In the genomic region with DNA sequence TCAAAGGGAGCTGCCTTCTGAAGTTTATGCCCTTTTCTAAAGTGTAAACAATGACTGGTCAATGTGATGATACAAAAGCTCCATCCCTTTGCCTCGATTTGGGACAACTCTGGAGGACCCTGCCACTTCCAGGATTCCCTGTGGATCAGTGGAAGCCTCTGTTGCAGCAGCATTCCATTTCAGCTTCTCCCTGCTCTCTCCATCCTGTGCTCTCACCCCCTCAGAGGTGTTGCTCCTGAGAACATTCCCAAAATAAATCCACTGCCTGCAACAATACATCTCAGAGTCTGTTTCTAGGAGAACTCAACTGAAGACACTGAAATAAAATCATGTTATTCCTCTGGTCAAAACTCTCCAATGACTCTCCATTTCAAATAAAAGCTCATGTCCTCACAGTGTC, we compare ENCODE assay signal across 20 cellular contexts.
A peak's percentile ranks its signal among the peaks of the same experiment; 100 is the strongest.
DNase-seq lines count a peak whose midpoint lies in the region; ATAC-seq lines count a peak whose summit lies in the region.
"Had no signal": no experiment of that assay in that cellular context is flagged by ENCODE, and none has a peak within 500 bp of the region (broad histone marks: within the 10 kb centered on the region; RNA-seq: fewer than 3 reads in every experiment).

No MANE protein-coding gene starts in this region.

- peak overlapping the region; percentile 48 for H3K27ac ChIP-seq in caudate nucleus (ENCODE audit: low read depth, low read length)
- no peak overlapping the region for H3K27ac ChIP-seq in CD4-positive, alpha-beta memory T cell (ENCODE audit: low read depth, low read length)
- H3K27ac ChIP-seq: BLaER1 treated with 17β-estradiol and CSF1 and Interleukin-3, amounts not matched to agents 10 nM and 100 nM; C4-2B had no signal

- H3K4me1 ChIP-seq in CD4-positive, alpha-beta memory T cell (ENCODE audit: insufficient read depth, low read length): no peaks in the 10 kb centered on the region

- DNase-seq in caudate nucleus (lab: John Stamatoyannopoulos, UW): peak in 8 of 61 donors; percentile 1 to 70 (median 20)
- peak; percentile 29 for DNase-seq in middle frontal gyrus (ENCODE audit: extremely low spot score, low spot score)
- DNase-seq in CD4-positive, alpha-beta memory T cell: no peak
- DNase-seq: 8988T; ACHN; CD4-positive, alpha-beta T cell; CD8-positive, alpha-beta memory T cell; COR-L47; DMS 273 treated with DMSO at 0.1 percent for 48 hours; DMS153; DMS53; DMS79; DND-41; GDM1 had no signal

- POLR2A ChIA-PET in CD4-positive, alpha-beta memory T cell (lab: Charles Lee; ENCODE audit: partially characterized antibody): no interaction called here

- no peak overlapping the region for H3K4me3 Mint-ChIP-seq in CD4-positive, alpha-beta memory T cell
- H3K4me3 Mint-ChIP-seq: B cell; CD4-positive, alpha-beta T cell; CD8-positive, alpha-beta memory T cell had no signal

- no peaks in the 10 kb centered on the region for H3K4me1 Mint-ChIP-seq in CD4-positive, alpha-beta memory T cell
- H3K4me1 Mint-ChIP-seq: B cell; CD8-positive, alpha-beta memory T cell had no signal

- H3K27ac Mint-ChIP-seq in CD4-positive, alpha-beta memory T cell: no peak overlapping the region
- H3K27ac Mint-ChIP-seq: B cell; CD4-positive, alpha-beta T cell; CD8-positive, alpha-beta memory T cell had no signal

- no peaks in the 10 kb centered on the region for H3K9me3 ChIP-seq in CD4-positive, alpha-beta memory T cell (ENCODE audit: control insufficient read depth in 1 of 2, low read length in 2 of 2)
- H3K9me3 ChIP-seq: BLaER1 treated with 17β-estradiol and CSF1 and Interleukin-3, amounts not matched to agents 10 nM and 100 nM had no signal

- H3K4me3 ChIP-seq in CD4-positive, alpha-beta memory T cell (ENCODE audit: low read length in 2 of 2): no peak overlapping the region
- H3K4me3 ChIP-seq: BLaER1 treated with 17β-estradiol and CSF1 and Interleukin-3, amounts not matched to agents 10 nM and 100 nM; GM12878 had no signal

- peaks cover 14 to 16% of the 10 kb centered on the region in 2 donors for H3K27me3 Mint-ChIP-seq in CD4-positive, alpha-beta memory T cell
- H3K27me3 Mint-ChIP-seq: B cell had no signal

- H3K36me3 Mint-ChIP-seq in CD4-positive, alpha-beta memory T cell: no peaks in the 10 kb centered on the region
- H3K36me3 Mint-ChIP-seq: CD8-positive, alpha-beta memory T cell had no signal

- H3K27me3 ChIP-seq in CD4-positive, alpha-beta memory T cell (ENCODE audit: insufficient read depth, low read length): no peaks in the 10 kb centered on the region
- H3K27me3 ChIP-seq: BLaER1 treated with 17β-estradiol and CSF1 and Interleukin-3, amounts not matched to agents 10 nM and 100 nM had no signal

- ATAC-seq in GM21390 (IDR thresholded peaks at IDR 0.05; ENCODE audit: unreplicated experiment) (no peak), GM19397 (IDR thresholded peaks at IDR 0.05; ENCODE audit: unreplicated experiment) (no peak)
- ATAC-seq: GM12878 had no signal

- H3K9me3 Mint-ChIP-seq in CD4-positive, alpha-beta memory T cell: no peaks in the 10 kb centered on the region
- H3K9me3 Mint-ChIP-seq: CD4-positive, alpha-beta T cell; CD8-positive, alpha-beta memory T cell had no signal

- CTCF ChIA-PET in CD4-positive, alpha-beta memory T cell (lab: Charles Lee; ENCODE audit: partially characterized antibody): no interaction called here

- H3K36me3 ChIP-seq in CD4-positive, alpha-beta memory T cell (ENCODE audit: insufficient read depth, low read length): no peaks in the 10 kb centered on the region
- H3K36me3 ChIP-seq: BLaER1 treated with 17β-estradiol and CSF1 and Interleukin-3, amounts not matched to agents 10 nM and 100 nM had no signal

- intact Hi-C loops in CD4-positive, alpha-beta memory T cell (cut with micrococcal nuclease): no loop called here
